ENCODE assay signal across 8 cellular contexts in genomic region chrX:12894074-12894691, GRCh38. TPM values are rescaled to one million over a fixed set of nuclear protein-coding genes. Genes with fewer than 3 reads are reported as not detected.
DNase-seq lines count a peak whose midpoint lies in the region; ATAC-seq and TF ChIP-seq lines count a peak whose summit lies in the region.

No MANE protein-coding gene starts in this region.

- intact Hi-C loops in uterus (cut with DNase I; ENCODE audit: low total_unique reads): no loop called here

- no peaks in the 10 kb centered on the region for H3K36me3 Mint-ChIP-seq in WTC11
- peaks cover 0 to 4% of the 10 kb centered on the region in 2 donors for H3K36me3 Mint-ChIP-seq in naive B cell

- peak; percentile 60 for DNase-seq in COLO829 (ENCODE audit: low spot score)
- peak; percentile 8 for DNase-seq in HuH-7.5 (ENCODE audit: low spot score)
- DNase-seq in WTC11 (ENCODE audit: low spot score): peak; percentile 28
- DNase-seq in coronary artery (ENCODE audit: low spot score): no peak
- peak; percentile 49 for DNase-seq in naive B cell
- peak in 1 of 2 donors; percentile 16 for DNase-seq in uterus
- DNase-seq in cortex of kidney (lab: John Stamatoyannopoulos, UW): no peak

- peaks cover 5% of the 10 kb centered on the region for H3K4me1 Mint-ChIP-seq in WTC11
- H3K4me1 Mint-ChIP-seq in naive B cell: peaks cover 32 to 50% (median 39%) of the 10 kb centered on the region in 3 donors

- TF ChIP-seq CTCF in WTC11 (IDR thresholded peaks at IDR 0.05) (no peak; the same call in 1 of the 2 replicates), coronary artery (IDR thresholded peaks at IDR 0.05) (peak; percentile 17), uterus (IDR thresholded peaks at IDR 0.05) (peak; percentile 25 to 50 (median 34))

- no peak overlapping the region for H3K27ac Mint-ChIP-seq in WTC11
- peak overlapping the region in 4 of 6 donors; percentile 32 to 80 (median 64) for H3K27ac Mint-ChIP-seq in naive B cell

- POLR2A ChIA-PET in WTC11 (lab: Charles Lee): no interaction called here

- TF ChIP-seq POLR2A in uterus (IDR thresholded peaks at IDR 0.05): no peak

- no peaks in the 10 kb centered on the region for H3K9me3 ChIP-seq in uterus

- H3K27me3 Mint-ChIP-seq in WTC11 (ENCODE audit: low read depth) (no peaks in the 10 kb centered on the region), naive B cell (peaks cover 0 to 9% (median 0%) of the 10 kb centered on the region in 3 donors)

- H3K27me3 ChIP-seq in uterus: peaks cover 0 to 2% of the 10 kb centered on the region in 2 donors

- H3K4me3 Mint-ChIP-seq in WTC11 (no peak overlapping the region), naive B cell (peak overlapping the region in 7 of 8 donors; percentile 4 to 42 (median 23))

- H3K9me3 Mint-ChIP-seq in WTC11 (no peaks in the 10 kb centered on the region), naive B cell (peaks cover 0 to 8% (median 2%) of the 10 kb centered on the region in 7 donors)

- H3K4me1 ChIP-seq in uterus: no peaks in the 10 kb centered on the region

- no peak for ATAC-seq in WTC11
- peak; percentile 59 to 68 for ATAC-seq in naive B cell (ENCODE audit: low read depth in 2 of 2)
- no peak for ATAC-seq in HG03139 (IDR thresholded peaks at IDR 0.05; ENCODE audit: unreplicated experiment)

- CTCF ChIA-PET in WTC11 (lab: Charles Lee): interaction anchor here (1.8 kb wide), 1 partner anchor 80 kb away, joined by 7 read pairs; no protein-coding TSS in a partner anchor

- H3K4me3 ChIP-seq in coronary artery: no peak overlapping the region
- H3K4me3 ChIP-seq in uterus: no peak overlapping the region

- no peaks in the 10 kb centered on the region for H3K36me3 ChIP-seq in uterus

- H3K27ac ChIP-seq in coronary artery (no peak overlapping the region), uterus (no peak overlapping the region)

TF ChIP-seq in WTC11, 78 proteins besides CTCF, POLR2A, EP300 and RAD21:
- TF ChIP-seq ETV6 (CRISPR knock-in tag; IDR thresholded peaks at IDR 0.05) (no peak), TEAD1 (CRISPR knock-in tag; IDR thresholded peaks at IDR 0.05) (no peak), GRHL2 (CRISPR knock-in tag; IDR thresholded peaks at IDR 0.05; ENCODE audit: insufficient replicate concordance, severe bottlenecking) (no peak), NFE2L1 (CRISPR knock-in tag; IDR thresholded peaks at IDR 0.05) (no peak), ATF2 (CRISPR knock-in tag; IDR thresholded peaks at IDR 0.05; ENCODE audit: borderline replicate concordance, low read depth) (no peak), ZNF281 (CRISPR knock-in tag; IDR thresholded peaks at IDR 0.05) (no peak), E2F4 (CRISPR knock-in tag; IDR thresholded peaks at IDR 0.05; ENCODE audit: borderline replicate concordance, low read depth) (no peak), CREM (CRISPR knock-in tag; IDR thresholded peaks at IDR 0.05) (no peak), ZNF263 (CRISPR knock-in tag; IDR thresholded peaks at IDR 0.05; ENCODE audit: low read depth) (no peak), OVOL2 (CRISPR knock-in tag; IDR thresholded peaks at IDR 0.05; ENCODE audit: borderline replicate concordance) (no peak), MXD4 (CRISPR knock-in tag; IDR thresholded peaks at IDR 0.05; ENCODE audit: borderline replicate concordance) (no peak), PREB (CRISPR knock-in tag; IDR thresholded peaks at IDR 0.05; ENCODE audit: borderline replicate concordance) (no peak), RELA (CRISPR knock-in tag; IDR thresholded peaks at IDR 0.05; ENCODE audit: borderline replicate concordance) (no peak), NR3C1 (CRISPR knock-in tag; conservative IDR thresholded peaks at IDR 0.05; ENCODE audit: low read depth) (no peak)
TF ChIP-seq in WTC11: peak in this region for 0.

RNA-seq across cellular contexts. Expression of gene TLR8, which starts 12.2 kb away (rescaled TPM):
- total RNA-seq in WTC11 (2021): not detected in 3 replicates
- polyA plus RNA-seq in naive B cell (ENCODE audit: low read depth in 6 of 6): under 1 TPM in 5 of 6 donors, not detected in 1; 0.07 to 0.13 (median 0.12) TPM
- under 1 TPM in 3 of 4 donors, not detected in 1; 0.29 to 0.55 (median 0.55) TPM for total RNA-seq in uterus

RNA-seq across cellular contexts. Expression of gene TLR7, which starts 27.3 kb away (rescaled TPM):
- total RNA-seq in WTC11 (2021) (0.07 TPM in 1 of 3 replicates, not detected in the others), uterus (1 to 10 TPM in 1 of 4 donors, under 1 TPM in 2, not detected in 1; 0.29 to 2.2 (median 0.40) TPM)
- polyA plus RNA-seq in naive B cell (ENCODE audit: low read depth in 6 of 6): 10 to 100 TPM in 5 of 6 donors, 1 to 10 TPM in 1; 7.4 to 50.2 (median 30.3) TPM

Comparison
In these comparisons a context has a peak if more than half of its experiments do, and no peak if none do; other contexts are left out.
1. DNase-seq: peak in COLO829 (single experiment), HuH-7.5 (single experiment), WTC11 (single experiment) and naive B cell (single experiment); none in coronary artery (single experiment) and cortex of kidney (single experiment).
2. ATAC-seq: peak in naive B cell (2 of 2); none in WTC11 (single experiment) and HG03139 (single experiment).